ENCODE assay signal across 29 cellular contexts in genomic region chr19:6866646-6867255, GRCh38. TPM values are rescaled to one million over a fixed set of nuclear protein-coding genes. Genes with fewer than 3 reads are reported as not detected.
DNase-seq lines count a peak whose midpoint lies in the region; ATAC-seq, FAIRE-seq and TF ChIP-seq lines count a peak whose summit lies in the region.
"Had no signal": no experiment of that assay in that cellular context is flagged by ENCODE, and none has a peak within 500 bp of the region (broad histone marks: within the 10 kb centered on the region; RNA-seq: fewer than 3 reads in every experiment).

No MANE protein-coding gene starts in this region.

- peaks cover 36% of the 10 kb centered on the region for H3K4me1 Mint-ChIP-seq in activated T-cell treated with anti-CD3 and anti-CD28 coated beads, Interleukin-2, amount 50 U/mL, for 72 hours (ENCODE audit: low read depth)

- no peak for TF ChIP-seq CTCF in transverse colon (IDR thresholded peaks at IDR 0.05)
- TF ChIP-seq CTCF in left ventricle myocardium inferior (IDR thresholded peaks at IDR 0.05; ENCODE audit: borderline replicate concordance), result no peak
- no peak for TF ChIP-seq CTCF in omental fat pad (IDR thresholded peaks at IDR 0.05)

- peak overlapping the region; percentile 76 for H3K27ac Mint-ChIP-seq in activated T-cell treated with anti-CD3 and anti-CD28 coated beads, Interleukin-2, amount 50 U/mL, for 72 hours
- H3K27ac Mint-ChIP-seq: activated CD4-positive, alpha-beta T cell treated with anti-CD3 and anti-CD28 coated beads for 36 hours; activated naive CD4-positive, alpha-beta T cell treated with anti-CD3 and anti-CD28 coated beads for 36 hours; CD8-positive, alpha-beta T cell; stimulated activated naive CD8-positive, alpha-beta T cell treated with anti-CD3 and anti-CD28 coated beads, Interleukin-15, Interleukin-2, amounts not matched to agents 100 ng/mL and 50 ng/mL, for 24 hours had no signal

- no peak overlapping the region for H3K4me3 ChIP-seq in transverse colon
- no peak overlapping the region for H3K4me3 ChIP-seq in left ventricle myocardium inferior
- H3K4me3 ChIP-seq: breast epithelium, left lung, SK-N-MC, thyroid gland had no signal

- H3K9me3 ChIP-seq in transverse colon (no peaks in the 10 kb centered on the region), left ventricle myocardium inferior (replicated peaks) (peaks cover 6% of the 10 kb centered on the region)
- H3K9me3 ChIP-seq: breast epithelium, left lung, thyroid gland had no signal

- no peak overlapping the region for H3K4me3 Mint-ChIP-seq in activated T-cell treated with anti-CD3 and anti-CD28 coated beads, Interleukin-2, amount 50 U/mL, for 72 hours
- H3K4me3 Mint-ChIP-seq: activated CD4-positive, alpha-beta T cell treated with anti-CD3 and anti-CD28 coated beads for 36 hours; activated naive CD4-positive, alpha-beta T cell treated with anti-CD3 and anti-CD28 coated beads for 36 hours; CD8-positive, alpha-beta T cell; stimulated activated naive CD8-positive, alpha-beta T cell treated with anti-CD3 and anti-CD28 coated beads, Interleukin-15, Interleukin-2, amounts not matched to agents 100 ng/mL and 50 ng/mL, for 24 hours had no signal

- no peak for DNase-seq in activated T-cell treated with anti-CD3 and anti-CD28 coated beads, Interleukin-2, amount 50 U/mL, for 72 hours
- no peak for DNase-seq in activated T-cell treated with anti-CD3 and anti-CD28 coated beads, Interleukin-2, amount 50 U/mL, for 1 hour
- DNase-seq in RCC 7860 (ENCODE audit: low spot score) (peak; percentile 63), kidney glomerular epithelial cell (lab: John Stamatoyannopoulos, UW) (peak; percentile 88), transverse colon (peak; percentile 47), left ventricle myocardium inferior (no peak), omental fat pad (ENCODE audit: low spot score) (no peak)
- DNase-seq: activated CD4-positive, alpha-beta T cell treated with anti-CD3 and anti-CD28 coated beads for 36 hours; activated naive CD4-positive, alpha-beta T cell treated with anti-CD3 and anti-CD28 coated beads for 36 hours; CD8-positive, alpha-beta T cell; DMS 273 treated with DMSO at 0.1 percent for 48 hours; effector CD8-positive, alpha-beta T cell; erythroblast; GOT3; left lung; mesendoderm; MM.1S; NCI-H1417 treated with DMSO at 0.1 percent for 48 hours; NCI-H2081 treated with DMSO at 0.1 percent for 48 hours; NCI-H82; nucleus accumbens; thyroid gland had no signal

- H3K27ac ChIP-seq in transverse colon (no peak overlapping the region), left ventricle myocardium inferior (replicated peaks) (no peak overlapping the region)
- H3K27ac ChIP-seq: breast epithelium, SK-N-MC, thyroid gland had no signal

- TF ChIP-seq POLR2A in transverse colon (IDR thresholded peaks at IDR 0.05), result no peak

- H3K36me3 Mint-ChIP-seq in activated T-cell treated with anti-CD3 and anti-CD28 coated beads, Interleukin-2, amount 50 U/mL, for 72 hours (ENCODE audit: insufficient read depth in 2 of 2), result no peaks in the 10 kb centered on the region
- H3K36me3 Mint-ChIP-seq: CD8-positive, alpha-beta T cell had no signal

- WGBS in transverse colon (ENCODE audit: low coverage in 1 of 2), 2 donors, result 52% methylated on average over 7 of the region's 7 CpGs; no CpG with 5 or more reads in 1 of the 2 donors

- ATAC-seq in activated T-cell treated with anti-CD3 and anti-CD28 coated beads, Interleukin-2, amount 50 U/mL, for 72 hours (replicated peaks in 1 of 2), result no peak
- ATAC-seq in HG02884 (IDR thresholded peaks at IDR 0.05; ENCODE audit: unreplicated experiment) (no peak), omental fat pad (ENCODE audit: low FRiP score) (no peak)
- ATAC-seq: activated CD4-positive, alpha-beta T cell treated with anti-CD3 and anti-CD28 coated beads for 36 hours; CD8-positive, alpha-beta T cell; left lung had no signal

- H3K36me3 ChIP-seq in transverse colon (no peaks in the 10 kb centered on the region), left ventricle myocardium inferior (no peaks in the 10 kb centered on the region)
- H3K36me3 ChIP-seq: breast epithelium, left lung, thyroid gland had no signal

- H3K27me3 ChIP-seq in transverse colon (no peaks in the 10 kb centered on the region), left ventricle myocardium inferior (ENCODE audit: low read depth) (peaks cover 41% of the 10 kb centered on the region)
- H3K27me3 ChIP-seq: breast epithelium, thyroid gland had no signal

- in situ Hi-C loops in transverse colon (cut with MboI; ENCODE audit: low pct_ligation_motif_present in 1 of 4, low pct_unique_long_range_greater_than_20kb in 1 of 4, low sequenced_read_pairs in 3 of 4), result loop anchor here (10.0 to 25.0 kb wide), 6 partner anchors 129 to 354 kb away; partner anchors contain the start of genes GPR108 (in 2 of the 4), TRIP10 (in 2 of the 4), TUBB4A (in 2 of the 4) and C3 (in 1 of the 4)

- no peaks in the 10 kb centered on the region for H3K27me3 Mint-ChIP-seq in activated T-cell treated with anti-CD3 and anti-CD28 coated beads, Interleukin-2, amount 50 U/mL, for 72 hours (ENCODE audit: low read depth)
- H3K27me3 Mint-ChIP-seq: activated CD4-positive, alpha-beta T cell treated with anti-CD3 and anti-CD28 coated beads for 36 hours; stimulated activated naive CD8-positive, alpha-beta T cell treated with anti-CD3 and anti-CD28 coated beads, Interleukin-15, Interleukin-2, amounts not matched to agents 100 ng/mL and 50 ng/mL, for 24 hours had no signal

- intact Hi-C loops in transverse colon (cut with DNase I; ENCODE audit: low total_unique reads) (loop anchor here (10.0 kb wide), 1 partner anchor 352 kb away; no protein-coding TSS in a partner anchor), left ventricle myocardium inferior (cut with micrococcal nuclease) (loop anchor here (10.0 kb wide), 1 partner anchor 232 kb away; no protein-coding TSS in a partner anchor)

- peak; percentile 86 for FAIRE-seq in RCC 7860 (lab: Jason Lieb, UNC)
- FAIRE-seq: A204.1 had no signal

- H3K9me3 Mint-ChIP-seq in activated T-cell treated with anti-CD3 and anti-CD28 coated beads, Interleukin-2, amount 50 U/mL, for 72 hours, result peaks cover 0 to 2% of the 10 kb centered on the region in 2 donors
- H3K9me3 Mint-ChIP-seq: activated naive CD4-positive, alpha-beta T cell treated with anti-CD3 and anti-CD28 coated beads for 36 hours; CD8-positive, alpha-beta T cell; stimulated activated naive CD8-positive, alpha-beta T cell treated with anti-CD3 and anti-CD28 coated beads, Interleukin-15, Interleukin-2, amounts not matched to agents 100 ng/mL and 50 ng/mL, for 24 hours had no signal

- H3K4me1 ChIP-seq in transverse colon (peaks cover 0 to 15% (median 7%) of the 10 kb centered on the region in 4 donors), left ventricle myocardium inferior (peaks cover 8% of the 10 kb centered on the region)
- H3K4me1 ChIP-seq: breast epithelium had no signal

- TF ChIP-seq EP300 in transverse colon (IDR thresholded peaks at IDR 0.05; ENCODE audit: low read depth), result no peak

RNA-seq across cellular contexts. Expression of gene ADGRE1, which starts 20.6 kb away (rescaled TPM):
- total RNA-seq in activated T-cell treated with anti-CD3 and anti-CD28 coated beads, Interleukin-2, amount 50 U/mL, for 72 hours, result 10 to 100 TPM; 14.3 to 15.8 TPM
- total RNA-seq in transverse colon, result under 1 TPM in 2 of 4 donors, not detected in 2; 0.16 to 0.27 TPM
- not detected for total RNA-seq in left ventricle myocardium inferior
- total RNA-seq in omental fat pad, result 1 to 10 TPM in 1 of 4 donors, under 1 TPM in 2, not detected in 1; 0.24 to 3.9 (median 0.37) TPM
- total RNA-seq: fibroblast of villous mesenchyme, G401, thyroid gland had no signal

Comparison
In these comparisons a context has a peak if more than half of its experiments do, and no peak if none do; other contexts are left out.
1. DNase-seq: peak in RCC 7860 (single experiment), kidney glomerular epithelial cell (single experiment) and transverse colon (single experiment); none in activated T-cell treated with anti-CD3 and anti-CD28 coated beads, Interleukin-2, amount 50 U/mL, for 72 hours (0 of 2), activated T-cell treated with anti-CD3 and anti-CD28 coated beads, Interleukin-2, amount 50 U/mL, for 1 hour (single experiment), left ventricle myocardium inferior (single experiment) and omental fat pad (single experiment).